21 cellular contexts compared by ENCODE assay signal in genomic region chr2:187912956-187913355, GRCh38.
DNase-seq lines count a peak whose midpoint lies in the region; ATAC-seq, FAIRE-seq and TF ChIP-seq lines count a peak whose summit lies in the region.
"Had no signal": no experiment of that assay in that cellular context is flagged by ENCODE, and none has a peak within 500 bp of the region (broad histone marks: within the 10 kb centered on the region; RNA-seq: fewer than 3 reads in every experiment).

No MANE protein-coding gene starts in this region.

- peak; percentile 76 for ATAC-seq in foreskin keratinocyte

- H3K27me3 Mint-ChIP-seq in T-helper 2 cell treated with Interferon-gamma antibody and Interleukin-4, amounts not matched to agents 5 μg/mL and 100 μg/mL, for 36 hours (ENCODE audit: low read depth) = no peaks in the 10 kb centered on the region
- H3K27me3 Mint-ChIP-seq in activated T-helper 2 cell treated with anti-CD3 and anti-CD28 coated beads, Interferon-gamma antibody, Interleukin-2, Interleukin-4, amounts not matched to agents 10 μg/mL and 5 μg/mL and 100 μg/mL, durations not matched to agents 14 hours and 24 hours and 36 hours (ENCODE audit: low read depth) = no peaks in the 10 kb centered on the region
- H3K27me3 Mint-ChIP-seq: CD4-positive, CD25-positive, alpha-beta regulatory T cell had no signal

- intact Hi-C loops in activated T-helper 2 cell treated with anti-CD3 and anti-CD28 coated beads, Interferon-gamma antibody, Interleukin-2, Interleukin-4, amounts not matched to agents 10 μg/mL and 5 μg/mL and 100 μg/mL, durations not matched to agents 14 hours and 24 hours and 36 hours (cut with micrococcal nuclease) = no loop called here

- peak; percentile 56 for FAIRE-seq in TTC549 (lab: Jason Lieb, UNC)
- FAIRE-seq: GM18507 had no signal

- DNase-seq in ELR (ENCODE audit: low read depth) (peak; percentile 43), HCEC 1CT (peak; percentile 40), foreskin keratinocyte (peak in 1 of 2 donors; percentile 14), glomerular visceral epithelial cell (ENCODE audit: extremely low spot score) (no peak)
- no peak for DNase-seq in T-helper 2 cell treated with Interferon-gamma antibody and Interleukin-4, amounts not matched to agents 5 μg/mL and 100 μg/mL, for 36 hours (ENCODE audit: low spot score)
- no peak for DNase-seq in activated T-helper 2 cell treated with anti-CD3 and anti-CD28 coated beads, Interferon-gamma antibody, Interleukin-2, Interleukin-4, amounts not matched to agents 10 μg/mL and 5 μg/mL and 100 μg/mL, durations not matched to agents 14 hours and 24 hours and 36 hours (ENCODE audit: low spot score)
- DNase-seq: CD4-positive, CD25-positive, alpha-beta regulatory T cell; DMS79 treated with DMSO at 0.1 percent for 48 hours; GDM1; H7; KBM-7; NCI-H1092 treated with DMSO at 0.1 percent for 48 hours; NCI-H1436 treated with DMSO at 0.1 percent for 48 hours; NCI-H2081; NCI-H2171 treated with DMSO at 0.1 percent for 48 hours; NCI-H446; OCI-M1; RPMI8226; SHP77 had no signal

- no peaks in the 10 kb centered on the region for H3K4me1 ChIP-seq in foreskin keratinocyte

- H3K4me3 Mint-ChIP-seq in T-helper 2 cell treated with Interferon-gamma antibody and Interleukin-4, amounts not matched to agents 5 μg/mL and 100 μg/mL, for 36 hours = no peak overlapping the region
- no peak overlapping the region for H3K4me3 Mint-ChIP-seq in activated T-helper 2 cell treated with anti-CD3 and anti-CD28 coated beads, Interferon-gamma antibody, Interleukin-2, Interleukin-4, amounts not matched to agents 10 μg/mL and 5 μg/mL and 100 μg/mL, durations not matched to agents 14 hours and 24 hours and 36 hours (ENCODE audit: low read depth)
- H3K4me3 Mint-ChIP-seq: CD4-positive, CD25-positive, alpha-beta regulatory T cell had no signal

- H3K9me3 Mint-ChIP-seq in T-helper 2 cell treated with Interferon-gamma antibody and Interleukin-4, amounts not matched to agents 5 μg/mL and 100 μg/mL, for 36 hours = no peaks in the 10 kb centered on the region
- no peaks in the 10 kb centered on the region for H3K9me3 Mint-ChIP-seq in activated T-helper 2 cell treated with anti-CD3 and anti-CD28 coated beads, Interferon-gamma antibody, Interleukin-2, Interleukin-4, amounts not matched to agents 10 μg/mL and 5 μg/mL and 100 μg/mL, durations not matched to agents 14 hours and 24 hours and 36 hours

- no peaks in the 10 kb centered on the region for H3K27me3 ChIP-seq in foreskin keratinocyte

- H3K4me1 Mint-ChIP-seq in T-helper 2 cell treated with Interferon-gamma antibody and Interleukin-4, amounts not matched to agents 5 μg/mL and 100 μg/mL, for 36 hours (ENCODE audit: low read depth) = no peaks in the 10 kb centered on the region
- H3K4me1 Mint-ChIP-seq in activated T-helper 2 cell treated with anti-CD3 and anti-CD28 coated beads, Interferon-gamma antibody, Interleukin-2, Interleukin-4, amounts not matched to agents 10 μg/mL and 5 μg/mL and 100 μg/mL, durations not matched to agents 14 hours and 24 hours and 36 hours (ENCODE audit: low read depth) = no peaks in the 10 kb centered on the region
- H3K4me1 Mint-ChIP-seq: CD4-positive, CD25-positive, alpha-beta regulatory T cell had no signal

- H3K36me3 Mint-ChIP-seq in T-helper 2 cell treated with Interferon-gamma antibody and Interleukin-4, amounts not matched to agents 5 μg/mL and 100 μg/mL, for 36 hours (ENCODE audit: low read depth) = no peaks in the 10 kb centered on the region
- H3K36me3 Mint-ChIP-seq in activated T-helper 2 cell treated with anti-CD3 and anti-CD28 coated beads, Interferon-gamma antibody, Interleukin-2, Interleukin-4, amounts not matched to agents 10 μg/mL and 5 μg/mL and 100 μg/mL, durations not matched to agents 14 hours and 24 hours and 36 hours (ENCODE audit: low read depth) = no peaks in the 10 kb centered on the region
- H3K36me3 Mint-ChIP-seq: CD4-positive, CD25-positive, alpha-beta regulatory T cell had no signal

- H3K27ac ChIP-seq in foreskin keratinocyte = no peak overlapping the region

- TF ChIP-seq CTCF in foreskin keratinocyte (conservative IDR thresholded peaks at IDR 0.05) = no peak

- no peak overlapping the region for H3K27ac Mint-ChIP-seq in T-helper 2 cell treated with Interferon-gamma antibody and Interleukin-4, amounts not matched to agents 5 μg/mL and 100 μg/mL, for 36 hours
- no peak overlapping the region for H3K27ac Mint-ChIP-seq in activated T-helper 2 cell treated with anti-CD3 and anti-CD28 coated beads, Interferon-gamma antibody, Interleukin-2, Interleukin-4, amounts not matched to agents 10 μg/mL and 5 μg/mL and 100 μg/mL, durations not matched to agents 14 hours and 24 hours and 36 hours
- H3K27ac Mint-ChIP-seq: CD4-positive, CD25-positive, alpha-beta regulatory T cell had no signal

Comparison
In these comparisons a context has a peak if more than half of its experiments do, and no peak if none do; other contexts are left out.
1. DNase-seq: peak in ELR (single experiment) and HCEC 1CT (single experiment); none in glomerular visceral epithelial cell (single experiment), T-helper 2 cell treated with Interferon-gamma antibody and Interleukin-4, amounts not matched to agents 5 μg/mL and 100 μg/mL, for 36 hours (single experiment) and activated T-helper 2 cell treated with anti-CD3 and anti-CD28 coated beads, Interferon-gamma antibody, Interleukin-2, Interleukin-4, amounts not matched to agents 10 μg/mL and 5 μg/mL and 100 μg/mL, durations not matched to agents 14 hours and 24 hours and 36 hours (single experiment).